In genomic region chr2:235607541-235608199, GRCh38 we compare ENCODE assay signal across 18 cellular contexts.
DNase-seq lines count a peak whose midpoint lies in the region; ATAC-seq and TF ChIP-seq lines count a peak whose summit lies in the region.
"Had no signal": no experiment of that assay in that cellular context is flagged by ENCODE, and none has a peak within 500 bp of the region (broad histone marks: within the 10 kb centered on the region; RNA-seq: fewer than 3 reads in every experiment).

No MANE protein-coding gene starts in this region.

- H3K27me3 ChIP-seq in MG63: no peaks in the 10 kb centered on the region
- H3K27me3 ChIP-seq in layer of hippocampus (ENCODE audit: control insufficient read depth, insufficient read depth, low read length): no peaks in the 10 kb centered on the region
- no peaks in the 10 kb centered on the region for H3K27me3 ChIP-seq in mammary epithelial cell (ENCODE audit: insufficient read depth, low read length)

- no peak overlapping the region for H3K4me3 ChIP-seq in MG63
- no peak overlapping the region for H3K4me3 ChIP-seq in choroid plexus epithelial cell (ENCODE audit: low read depth, low read length)
- H3K4me3 ChIP-seq in mammary epithelial cell (replicated peaks in 1 of 3; ENCODE audit: insufficient read depth in 1 of 3, low read depth in 2 of 3, low read length in 3 of 3): no peak overlapping the region
- H3K4me3 ChIP-seq: HAP-1, K562, SK-N-MC had no signal

- DNase-seq in MG63 (peak; percentile 22), choroid plexus epithelial cell (ENCODE audit: low read depth) (peak; percentile 89), substantia nigra (lab: John Stamatoyannopoulos, UW) (peak in 1 of 49 donors; percentile 49), mammary epithelial cell (no peak)
- DNase-seq: activated CD4-positive, alpha-beta T cell treated with anti-CD3 and anti-CD28 coated beads, Interleukin-2, amount 50 U/mL, for 48 hours; activated effector memory CD4-positive, alpha-beta T cell treated with Interleukin-2 at 50 U/mL for 16 hours; activated naive CD8-positive, alpha-beta T cell treated with anti-CD3 and anti-CD28 coated beads, Interleukin-2, amount 50 U/mL, for 24 hours; CD4-positive, alpha-beta T cell; MM.1S; NCI-H146; NCI-H2171; NCI-H524 had no signal

- intact Hi-C loops in mammary epithelial cell (cut with micrococcal nuclease): no loop called here

- no peak overlapping the region for H2AFZ ChIP-seq in mammary epithelial cell (ENCODE audit: low read depth, low read length)

- no peaks in the 10 kb centered on the region for H3K9me3 ChIP-seq in MG63
- H3K9me3 ChIP-seq in mammary epithelial cell (replicated peaks; ENCODE audit: insufficient read depth, low read length): no peaks in the 10 kb centered on the region
- H3K9me3 ChIP-seq: HAP-1 had no signal

- peaks cover 11% of the 10 kb centered on the region for H3K4me1 ChIP-seq in mammary epithelial cell (ENCODE audit: insufficient read depth, low read length)
- H3K4me1 ChIP-seq: HAP-1 had no signal

- CTCF ChIA-PET in mammary epithelial cell (lab: Charles Lee; ENCODE audit: low non-redundant PET): no interaction called here

- H3K79me2 ChIP-seq in mammary epithelial cell (ENCODE audit: insufficient read depth, low read length): peaks cover 75% of the 10 kb centered on the region

- no peaks in the 10 kb centered on the region for H4K20me1 ChIP-seq in mammary epithelial cell (ENCODE audit: insufficient read depth, low read length)

- peak overlapping the region; percentile 90 for H3K27ac ChIP-seq in layer of hippocampus (ENCODE audit: low read depth, low read length)
- peak overlapping the region; percentile 95 for H3K27ac ChIP-seq in substantia nigra (ENCODE audit: low read depth, low read length, poor library complexity, severe bottlenecking)
- H3K27ac ChIP-seq in mammary epithelial cell (ENCODE audit: insufficient read depth, low read depth, low read length): no peak overlapping the region
- H3K27ac ChIP-seq: SK-N-MC had no signal

- H3K36me3 ChIP-seq in MG63: no peaks in the 10 kb centered on the region
- no peaks in the 10 kb centered on the region for H3K36me3 ChIP-seq in mammary epithelial cell (ENCODE audit: insufficient read depth, low read length)
- H3K36me3 ChIP-seq: HAP-1 had no signal

- H3K9ac ChIP-seq in mammary epithelial cell (ENCODE audit: insufficient read depth, low read length): no peak overlapping the region

- TF ChIP-seq CTCF in choroid plexus epithelial cell (conservative IDR thresholded peaks at IDR 0.05; ENCODE audit: low read depth, low read length) (peak; percentile 15), mammary epithelial cell (conservative IDR thresholded peaks at IDR 0.05 in 1 of 2, IDR thresholded peaks at IDR 0.05 in 1 of 2; ENCODE audit: extremely low read depth in 1 of 2, insufficient read depth in 1 of 2, low read depth in 1 of 2, low read length in 2 of 2) (no peak)

- no TSS peak for BruUV-seq in mammary epithelial cell (replicated peaks; lab: Mats Ljungman, UMichigan)

- dilution Hi-C loops in mammary epithelial cell (cut with HindIII; ENCODE audit: low sequenced_read_pairs): no loop called here

- H3K4me2 ChIP-seq in mammary epithelial cell (ENCODE audit: insufficient read depth, low read depth, low read length): no peak overlapping the region

- in situ Hi-C loops in mammary epithelial cell (cut with MboI; ENCODE audit: low sequenced_read_pairs in 2 of 2): loop anchor here in 1 of 2 donors (10.0 kb wide), 1 partner anchor 473 kb away; no protein-coding TSS in a partner anchor

- no peak for ATAC-seq in HG02610 (IDR thresholded peaks at IDR 0.05; ENCODE audit: unreplicated experiment)
- no peak for ATAC-seq in HG02798 (IDR thresholded peaks at IDR 0.05; ENCODE audit: poor library complexity, unreplicated experiment)
- ATAC-seq: activated naive CD8-positive, alpha-beta T cell treated with anti-CD3 and anti-CD28 coated beads, Interleukin-2, amount 50 U/mL, for 24 hours; K562 had no signal

- 46% methylated on average over 16 of the region's 18 CpGs for WGBS in mammary epithelial cell (ENCODE audit: low coverage, missing lambda C conversion rate)
